Comparison of ENCODE assay signal across 7 cellular contexts in genomic region chr11:8440649-8441048, GRCh38.
"Had no signal": no experiment of that assay in that cellular context is flagged by ENCODE, and none has a peak within 500 bp of the region (broad histone marks: within the 10 kb centered on the region; RNA-seq: fewer than 3 reads in every experiment).

No MANE protein-coding gene starts in this region.

- FAIRE-seq: HTR-8/SVneo, K562 had no signal

- DNase-seq: IMR-90, KBM-7, KG1 had no signal

- ATAC-seq: K562 had no signal

- H3K4me2 ChIP-seq: KMS-11 had no signal

- H3K27ac ChIP-seq: HL-60, KMS-11 had no signal

- H3K9ac ChIP-seq: KMS-11 had no signal

- H3K4me3 ChIP-seq: K562 had no signal
